1 cellular context compared by ENCODE assay signal in genomic region chr16:2267913-2268666, GRCh38.
A peak's percentile ranks its signal among the peaks of the same experiment; 100 is the strongest.
TF ChIP-seq lines count a peak whose summit lies in the region.

Gene RNPS1, minus strand, starts transcription at chr16:2268126. Its CDS starts 3,483 bp downstream, at chr16:2264643.

TF ChIP-seq in HepG2, 621 proteins besides CTCF, POLR2A, EP300 and RAD21 (continued from another document and continues in another):
- TF ChIP-seq BORCS8-MEF2B (CRISPR knock-in tag; IDR thresholded peaks at IDR 0.05) (peak; percentile 81), NFRKB (IDR thresholded peaks at IDR 0.05) (no peak), ZNF530 (CRISPR knock-in tag; IDR thresholded peaks at IDR 0.05; ENCODE audit: low read depth) (no peak), ZNF772 (CRISPR knock-in tag; IDR thresholded peaks at IDR 0.05) (peak; percentile 71; the same call in 1 of the 2 replicates), SATB2 (CRISPR knock-in tag; IDR thresholded peaks at IDR 0.05) (no peak), ARID3A (IDR thresholded peaks at IDR 0.05; ENCODE audit: low read depth, low read length) (no peak), HINFP (CRISPR knock-in tag; IDR thresholded peaks at IDR 0.05; ENCODE audit: low read depth) (peak; percentile 82; the same call in 1 of the 2 replicates), ZFAT (CRISPR knock-in tag; conservative IDR thresholded peaks at IDR 0.05) (no peak; the same call in 1 of the 2 replicates), TBX3 (IDR thresholded peaks at IDR 0.05; ENCODE audit: borderline replicate concordance) (peak; percentile 84), ZNF10 (CRISPR knock-in tag; IDR thresholded peaks at IDR 0.05; ENCODE audit: borderline replicate concordance, low read depth) (no peak), ZNF878 (CRISPR knock-in tag; IDR thresholded peaks at IDR 0.05) (peak; percentile 93), MXI1 (IDR thresholded peaks at IDR 0.05; ENCODE audit: borderline replicate concordance, low read depth, low read length) (peak; percentile 65; the same call in 1 of the 3 replicates), SMC3 (IDR thresholded peaks at IDR 0.05; ENCODE audit: low read length) (no peak), RCOR2 (CRISPR knock-in tag; IDR thresholded peaks at IDR 0.05) (no peak), ZFP37 (CRISPR knock-in tag; IDR thresholded peaks at IDR 0.05; ENCODE audit: borderline replicate concordance) (no peak; the same call in 1 of the 2 replicates), SNAPC4 (CRISPR knock-in tag; IDR thresholded peaks at IDR 0.05) (peak; percentile 76; the same call in 1 of the 2 replicates), ZNF557 (CRISPR knock-in tag; IDR thresholded peaks at IDR 0.05) (no peak), AGO2 (optimal IDR thresholded peaks at IDR 0.05; ENCODE audit: low read depth, low read length) (peak; percentile 64), AGO1 (IDR thresholded peaks at IDR 0.05; ENCODE audit: low read depth, low read length, poor library complexity, severe bottlenecking) (peak; percentile 70), NR2F1 (CRISPR knock-in tag; IDR thresholded peaks at IDR 0.05) (0 out of 4 replicates have a peak, but pooled peaks of 1 of the 2 experiments have one; percentile 17), ZHX1 (CRISPR knock-in tag; IDR thresholded peaks at IDR 0.05; ENCODE audit: low read depth) (0 out of 2 replicates have a peak, but pooled peaks have one; percentile 78), LBX2 (CRISPR knock-in tag; IDR thresholded peaks at IDR 0.05; ENCODE audit: borderline replicate concordance) (no peak; the same call in 1 of the 2 replicates), ZNF784 (CRISPR knock-in tag; IDR thresholded peaks at IDR 0.05; ENCODE audit: borderline replicate concordance) (peak; percentile 53; the same call in 1 of the 2 replicates), ZNF17 (CRISPR knock-in tag; IDR thresholded peaks at IDR 0.05) (no peak), DR1 (CRISPR knock-in tag; IDR thresholded peaks at IDR 0.05) (peak; percentile 100), ATF3 (CRISPR knock-in tag; IDR thresholded peaks at IDR 0.05) (peak; percentile 54; the same call in 1 of the 2 replicates), NFE2L2 (IDR thresholded peaks at IDR 0.05; ENCODE audit: low read length) (no peak), TFDP2 (CRISPR knock-in tag; IDR thresholded peaks at IDR 0.05) (peak; percentile 98), FOXP1 (IDR thresholded peaks at IDR 0.05) (no peak), FOXP1 (CRISPR knock-in tag; IDR thresholded peaks at IDR 0.05) (no peak), LRRFIP1 (CRISPR knock-in tag; conservative IDR thresholded peaks at IDR 0.05) (no peak), ZNF773 (CRISPR knock-in tag; IDR thresholded peaks at IDR 0.05; ENCODE audit: borderline replicate concordance) (no peak), ATF7-NPFF (CRISPR knock-in tag; IDR thresholded peaks at IDR 0.05; ENCODE audit: low read depth) (peak; percentile 90), PPARG (CRISPR knock-in tag; conservative IDR thresholded peaks at IDR 0.05) (peak; percentile 30; the same call in 1 of the 2 replicates), ARHGAP35 (CRISPR knock-in tag; IDR thresholded peaks at IDR 0.05; ENCODE audit: borderline replicate concordance) (peak; percentile 47; the same call in 1 of the 2 replicates), BRD4 (CRISPR knock-in tag; IDR thresholded peaks at IDR 0.05) (peak; percentile 9), ZBTB49 (CRISPR knock-in tag; IDR thresholded peaks at IDR 0.05; ENCODE audit: borderline replicate concordance) (no peak), RBFOX2 (IDR thresholded peaks at IDR 0.05; ENCODE audit: low read depth, low read length) (peak; percentile 99), MNT (IDR thresholded peaks at IDR 0.05) (0 out of 2 replicates have a peak, but pooled peaks have one; percentile 36)
